ENCODE assay signal across 10 cellular contexts in the genomic region with DNA sequence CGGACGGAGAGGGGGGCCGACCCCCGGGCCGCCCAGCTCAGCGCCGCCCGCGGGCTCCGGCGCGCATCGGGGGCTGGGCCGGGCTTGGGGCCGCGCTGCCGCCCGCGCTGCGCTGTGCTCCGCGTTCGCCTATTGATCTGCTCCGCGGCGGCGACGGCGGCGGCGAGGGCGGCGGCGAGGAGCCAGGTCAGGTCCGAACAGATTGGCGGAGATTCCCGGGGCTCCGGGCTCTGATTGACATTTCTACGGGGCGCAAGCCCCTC. TPM values are rescaled to one million over a fixed set of nuclear protein-coding genes. Genes with fewer than 3 reads are reported as not detected.
DNase-seq lines count a peak whose midpoint lies in the region; ATAC-seq and TF ChIP-seq lines count a peak whose summit lies in the region.
"Had no signal": no experiment of that assay in that cellular context is flagged by ENCODE, and none has a peak within 500 bp of the region (broad histone marks: within the 10 kb centered on the region; RNA-seq: fewer than 3 reads in every experiment).

No MANE protein-coding gene starts in this region.

- H3K9me3 Mint-ChIP-seq in activated CD4-positive, alpha-beta T cell treated with anti-CD3 and anti-CD28 coated beads, Interleukin-2, amount 10 ng/mL, durations not matched to agents 7 days and 5 days, result no peaks in the 10 kb centered on the region
- no peaks in the 10 kb centered on the region for H3K9me3 Mint-ChIP-seq in activated naive CD8-positive, alpha-beta T cell treated with anti-CD3 and anti-CD28 coated beads, Interleukin-2, amount 50 U/mL, for 24 hours

- H3K27ac ChIP-seq in subcutaneous abdominal adipose tissue (ENCODE audit: low read depth, low read length), result peak overlapping the region; percentile 83

- CTCF ChIA-PET in activated CD4-positive, alpha-beta T cell treated with anti-CD3 and anti-CD28 coated beads, Interleukin-2, amount 10 ng/mL, durations not matched to agents 7 days and 5 days (lab: Charles Lee), result no interaction called here

- peaks cover 78% of the 10 kb centered on the region for H3K27me3 Mint-ChIP-seq in activated CD4-positive, alpha-beta T cell treated with anti-CD3 and anti-CD28 coated beads, Interleukin-2, amount 10 ng/mL, durations not matched to agents 7 days and 5 days
- peaks cover 72% of the 10 kb centered on the region for H3K27me3 Mint-ChIP-seq in activated naive CD8-positive, alpha-beta T cell treated with anti-CD3 and anti-CD28 coated beads, Interleukin-2, amount 50 U/mL, for 24 hours

- H3K36me3 ChIP-seq in kidney epithelial cell (ENCODE audit: control insufficient read depth, insufficient read depth, low read length) (no peaks in the 10 kb centered on the region), subcutaneous abdominal adipose tissue (ENCODE audit: control insufficient read depth in 5 of 5, insufficient read depth in 5 of 5, low read length in 5 of 5) (peaks cover 0 to 2% (median 0%) of the 10 kb centered on the region in 5 donors)

- peak overlapping the region; percentile 74 for H3K4me3 ChIP-seq in kidney epithelial cell (ENCODE audit: low read depth, low read length)
- H3K4me3 ChIP-seq in subcutaneous abdominal adipose tissue (ENCODE audit: low read depth in 1 of 5, low read length in 5 of 5), result peak overlapping the region; percentile 76 to 93 (median 82)

- POLR2A ChIA-PET in activated CD4-positive, alpha-beta T cell treated with anti-CD3 and anti-CD28 coated beads, Interleukin-2, amount 10 ng/mL, durations not matched to agents 7 days and 5 days (lab: Charles Lee), result no interaction called here

- peaks cover 23% of the 10 kb centered on the region for H3K4me1 Mint-ChIP-seq in activated CD4-positive, alpha-beta T cell treated with anti-CD3 and anti-CD28 coated beads, Interleukin-2, amount 10 ng/mL, durations not matched to agents 7 days and 5 days
- peaks cover 25% of the 10 kb centered on the region for H3K4me1 Mint-ChIP-seq in activated naive CD8-positive, alpha-beta T cell treated with anti-CD3 and anti-CD28 coated beads, Interleukin-2, amount 50 U/mL, for 24 hours

- peaks cover 0 to 46% (median 35%) of the 10 kb centered on the region in 5 donors for H3K4me1 ChIP-seq in subcutaneous abdominal adipose tissue (ENCODE audit: control insufficient read depth in 5 of 5, insufficient read depth in 5 of 5, low read length in 5 of 5)

- H3K9me3 ChIP-seq in subcutaneous abdominal adipose tissue (ENCODE audit: control insufficient read depth in 5 of 5, low read length in 5 of 5), result no peaks in the 10 kb centered on the region

- peaks cover 11% of the 10 kb centered on the region for H3K36me3 Mint-ChIP-seq in activated CD4-positive, alpha-beta T cell treated with anti-CD3 and anti-CD28 coated beads, Interleukin-2, amount 10 ng/mL, durations not matched to agents 7 days and 5 days (ENCODE audit: low read depth)
- peaks cover 2% of the 10 kb centered on the region for H3K36me3 Mint-ChIP-seq in activated naive CD8-positive, alpha-beta T cell treated with anti-CD3 and anti-CD28 coated beads, Interleukin-2, amount 50 U/mL, for 24 hours (ENCODE audit: low read depth)

- no peak for TF ChIP-seq CTCF in kidney epithelial cell (IDR thresholded peaks at IDR 0.05; ENCODE audit: insufficient read depth, low read length, poor library complexity, severe bottlenecking)

- H3K4me3 Mint-ChIP-seq in activated CD4-positive, alpha-beta T cell treated with anti-CD3 and anti-CD28 coated beads, Interleukin-2, amount 10 ng/mL, durations not matched to agents 7 days and 5 days, result peak overlapping the region; percentile 66
- H3K4me3 Mint-ChIP-seq in activated naive CD8-positive, alpha-beta T cell treated with anti-CD3 and anti-CD28 coated beads, Interleukin-2, amount 50 U/mL, for 24 hours, result peak overlapping the region; percentile 69

- ATAC-seq in activated naive CD8-positive, alpha-beta T cell treated with anti-CD3 and anti-CD28 coated beads, Interleukin-2, amount 50 U/mL, for 24 hours, result no peak
- ATAC-seq in HG03159 (IDR thresholded peaks at IDR 0.05; ENCODE audit: unreplicated experiment), result no peak

- no peak for DNase-seq in activated CD4-positive, alpha-beta T cell treated with anti-CD3 and anti-CD28 coated beads, Interleukin-2, amount 10 ng/mL, durations not matched to agents 7 days and 5 days
- DNase-seq in activated CD4-positive, alpha-beta T cell treated with anti-CD3 and anti-CD28 coated beads, Interleukin-2, amount 50 U/mL, for 4 hours, result no peak
- peak; percentile 19 for DNase-seq in activated naive CD8-positive, alpha-beta T cell treated with anti-CD3 and anti-CD28 coated beads, Interleukin-2, amount 50 U/mL, for 24 hours
- no peak for DNase-seq in kidney epithelial cell (ENCODE audit: low read depth)
- no peak for DNase-seq in occipital lobe (lab: John Stamatoyannopoulos, UW)
- DNase-seq in NCI-H2196 treated with DMSO at 0.1 percent for 48 hours (lab: John Stamatoyannopoulos, UW; ENCODE audit: unreplicated experiment), result no peak
- DNase-seq: cerebellar nuclear complex; stimulated activated CD4-positive, alpha-beta T cell treated with anti-CD3 and anti-CD28 coated beads, Interleukin-4, amount 100 ng/mL, for 1 hour had no signal

- peak overlapping the region in 2 of 5 donors; percentile 43 to 71 for H3K9ac ChIP-seq in subcutaneous abdominal adipose tissue (ENCODE audit: low read length in 5 of 5)

- H3K27me3 ChIP-seq in kidney epithelial cell (ENCODE audit: control insufficient read depth, insufficient read depth, low read length), result peaks cover 74% of the 10 kb centered on the region
- peaks cover 0 to 29% (median 23%) of the 10 kb centered on the region in 5 donors for H3K27me3 ChIP-seq in subcutaneous abdominal adipose tissue (ENCODE audit: control insufficient read depth in 5 of 5, insufficient read depth in 4 of 5, low read length in 5 of 5)

- no peak overlapping the region for H3K27ac Mint-ChIP-seq in activated CD4-positive, alpha-beta T cell treated with anti-CD3 and anti-CD28 coated beads, Interleukin-2, amount 10 ng/mL, durations not matched to agents 7 days and 5 days
- H3K27ac Mint-ChIP-seq in activated naive CD8-positive, alpha-beta T cell treated with anti-CD3 and anti-CD28 coated beads, Interleukin-2, amount 50 U/mL, for 24 hours, result no peak overlapping the region

RNA-seq across cellular contexts. Expression of a gene that starts 0.6 kb away (rescaled TPM):
- not detected for total RNA-seq in activated CD4-positive, alpha-beta T cell treated with anti-CD3 and anti-CD28 coated beads, Interleukin-2, amount 10 ng/mL, durations not matched to agents 7 days and 5 days
- 3.2 and 4.1 TPM in 2 replicates for total RNA-seq in kidney epithelial cell
- not detected for total RNA-seq in occipital lobe
